ENCODE assay signal across 14 cellular contexts in the genomic region with DNA sequence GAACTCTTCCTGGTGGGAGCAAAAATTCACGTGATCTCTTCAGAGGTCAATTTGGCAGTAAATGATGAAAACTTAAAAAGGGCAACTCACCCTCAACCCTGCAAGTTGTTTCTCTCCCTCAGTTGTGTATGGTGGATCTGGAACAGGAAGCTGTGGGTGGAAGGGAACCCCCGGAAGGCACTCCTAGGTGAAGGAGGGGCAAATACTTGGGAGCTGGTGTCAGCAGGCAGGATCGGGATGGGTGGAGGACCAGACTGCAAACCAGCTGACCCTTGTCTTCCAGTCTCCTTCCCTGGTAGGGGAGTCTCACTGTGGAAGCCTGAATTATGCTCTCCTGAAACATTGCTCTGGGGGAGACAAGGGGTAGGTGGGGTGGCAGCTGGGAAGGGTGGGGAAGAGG. TPM values are rescaled to one million over a fixed set of nuclear protein-coding genes. Genes with fewer than 3 reads are reported as not detected.
DNase-seq lines count a peak whose midpoint lies in the region; ATAC-seq and TF ChIP-seq lines count a peak whose summit lies in the region.
"Had no signal": no experiment of that assay in that cellular context is flagged by ENCODE, and none has a peak within 500 bp of the region (broad histone marks: within the 10 kb centered on the region; RNA-seq: fewer than 3 reads in every experiment).

No MANE protein-coding gene starts in this region.

- no peak overlapping the region for H3K4me3 Mint-ChIP-seq in chondrocyte (ENCODE audit: unreplicated experiment)

- TF ChIP-seq CTCF in esophagus muscularis mucosa (IDR thresholded peaks at IDR 0.05) (no peak), chondrocyte (IDR thresholded peaks at IDR 0.05) (no peak)

- H3K27me3 Mint-ChIP-seq in chondrocyte (ENCODE audit: low read depth), result peaks cover 29% of the 10 kb centered on the region

- ATAC-seq in HG02981 (IDR thresholded peaks at IDR 0.05; ENCODE audit: unreplicated experiment), result no peak

- peak; percentile 34 for DNase-seq in AG08395 (ENCODE audit: low spot score)
- DNase-seq in MG63, result peak; percentile 17
- peak; percentile 60 for DNase-seq in esophagus muscularis mucosa (ENCODE audit: extremely low spot score)
- DNase-seq in KG1 (lab: John Stamatoyannopoulos, UW), result no peak
- DNase-seq in NCI-H510A treated with DMSO at 0.1 percent for 48 hours (lab: John Stamatoyannopoulos, UW), result no peak
- no peak for DNase-seq in chondrocyte (ENCODE audit: low spot score)
- DNase-seq: activated T-cell treated with anti-CD3 and anti-CD28 coated beads, Interleukin-2, amount 50 U/mL, for 1 hour; C1 segment of cervical spinal cord; glutamatergic neuron; NCI-H1105 treated with DMSO at 0.1 percent for 48 hours; stimulated activated CD4-positive, alpha-beta T cell treated with anti-CD3 and anti-CD28 coated beads, Interleukin-4, amount 100 ng/mL, for 1 hour had no signal

- H3K27ac Mint-ChIP-seq in chondrocyte (ENCODE audit: unreplicated experiment), result no peak overlapping the region
- H3K27ac Mint-ChIP-seq: stimulated activated naive CD8-positive, alpha-beta T cell treated with anti-CD3 and anti-CD28 coated beads, Interleukin-15, Interleukin-2, amounts not matched to agents 100 ng/mL and 50 ng/mL, for 24 hours had no signal

- H3K9me3 ChIP-seq in ES-I3 (ENCODE audit: control insufficient read depth, insufficient read depth, low read length) (peaks cover 4% of the 10 kb centered on the region; the same call in 1 of the 2 replicates), MG63 (peaks cover 9% of the 10 kb centered on the region; the same call in 1 of the 2 replicates), esophagus muscularis mucosa (peaks cover 0 to 39% (median 17%) of the 10 kb centered on the region in 4 donors)

- H3K36me3 ChIP-seq in ES-I3 (ENCODE audit: insufficient read depth, low read length) (no peaks in the 10 kb centered on the region), MG63 (no peaks in the 10 kb centered on the region), esophagus muscularis mucosa (no peaks in the 10 kb centered on the region)

- WGBS in esophagus muscularis mucosa, result 58% methylated on average over 3 of the region's 3 CpGs

- peaks cover 30% of the 10 kb centered on the region for H3K9me3 Mint-ChIP-seq in chondrocyte (ENCODE audit: low read depth)

- H3K36me3 Mint-ChIP-seq in chondrocyte (ENCODE audit: low read depth), result peaks cover 2% of the 10 kb centered on the region

- no peaks in the 10 kb centered on the region for H3K27me3 ChIP-seq in MG63
- H3K27me3 ChIP-seq in esophagus muscularis mucosa, result peaks cover 0 to 38% (median 0%) of the 10 kb centered on the region in 4 donors

- no peak for TF ChIP-seq EP300 in esophagus muscularis mucosa (IDR thresholded peaks at IDR 0.05)

- no peak for TF ChIP-seq POLR2A in esophagus muscularis mucosa (IDR thresholded peaks at IDR 0.05; ENCODE audit: low read depth)

- intact Hi-C loops in esophagus muscularis mucosa (cut with DNase I), result no loop called here

- no peaks in the 10 kb centered on the region; the same call in 1 of the 2 replicates for H3K4me1 ChIP-seq in ES-I3 (ENCODE audit: insufficient read depth, low read length)
- no peaks in the 10 kb centered on the region for H3K4me1 ChIP-seq in esophagus muscularis mucosa

- H3K4me3 ChIP-seq in MG63 (no peak overlapping the region), esophagus muscularis mucosa (no peak overlapping the region)

- H3K27ac ChIP-seq in esophagus muscularis mucosa (replicated peaks in 1 of 4), result no peak overlapping the region

- H3K9ac ChIP-seq in ES-I3 (ENCODE audit: low read depth, low read length), result peak overlapping the region; percentile 29; the same call in 1 of the 2 replicates

- peaks cover 4% of the 10 kb centered on the region for H3K4me1 Mint-ChIP-seq in chondrocyte (ENCODE audit: low read depth)

RNA-seq across cellular contexts. Expression of a gene that starts 33.5 kb away (rescaled TPM):
- not detected in 2 replicates for total RNA-seq in MG63 (2014; rRNA removed; shearing (Covaris generic); ENCODE audit: low replicate concordance)
- not detected for total RNA-seq in esophagus muscularis mucosa
- total RNA-seq in chondrocyte, result not detected in 3 replicates

Comparison
In these comparisons a context has a peak if more than half of its experiments do, and no peak if none do; other contexts are left out.
1. DNase-seq: peak in AG08395 (single experiment), MG63 (single experiment) and esophagus muscularis mucosa (single experiment); none in KG1 (single experiment), NCI-H510A treated with DMSO at 0.1 percent for 48 hours (single experiment) and chondrocyte (single experiment).